In genomic region chr5:93602261-93603149, GRCh38 we compare ENCODE assay signal across 14 cellular contexts. TPM values are rescaled to one million over a fixed set of nuclear protein-coding genes. Genes with fewer than 3 reads are reported as not detected.
DNase-seq lines count a peak whose midpoint lies in the region; ATAC-seq and FAIRE-seq lines count a peak whose summit lies in the region.
"Had no signal": no experiment of that assay in that cellular context is flagged by ENCODE, and none has a peak within 500 bp of the region (broad histone marks: within the 10 kb centered on the region; RNA-seq: fewer than 3 reads in every experiment).

No MANE protein-coding gene starts in this region.

- no peak for DNase-seq in T-helper 1 cell
- DNase-seq in activated T-helper 1 cell treated with anti-CD3 and anti-CD28 coated beads, Interleukin-12 subunit alpha, Interleukin-12 subunit beta, Interleukin-2, Interleukin-4 antibody, amounts not matched to agents 30 ng/mL and 10 ng/mL and 1 ng/mL, durations not matched to agents 14 hours and 24 hours and 36 hours (ENCODE audit: low spot score): no peak
- DNase-seq in iPS-NIHi7 (ENCODE audit: extremely low spot score): peak; percentile 66
- no peak for DNase-seq in GM19239 (ENCODE audit: insufficient read length, low spot score)
- DNase-seq: activated CD4-positive, alpha-beta T cell treated with anti-CD3 and anti-CD28 coated beads, Interleukin-2, amount 50 U/mL, for 4 hours; DMS79; stimulated activated naive CD4-positive, alpha-beta T cell treated with Interleukin-2 at 50 U/mL for 16 hours had no signal

- ATAC-seq in GM19455 (IDR thresholded peaks at IDR 0.05; ENCODE audit: unreplicated experiment) (no peak), GM19328 (IDR thresholded peaks at IDR 0.05; ENCODE audit: unreplicated experiment) (no peak)

- no peak overlapping the region for H3K4me3 Mint-ChIP-seq in T-helper 1 cell treated with Interleukin-12 subunit alpha and Interleukin-12 subunit beta and Interleukin-4 antibody, amounts not matched to agents 30 μg/mL and 1 μg/mL, for 36 hours
- no peak overlapping the region for H3K4me3 Mint-ChIP-seq in activated T-helper 1 cell treated with anti-CD3 and anti-CD28 coated beads, Interleukin-12 subunit alpha, Interleukin-12 subunit beta, Interleukin-2, Interleukin-4 antibody, amounts not matched to agents 30 ng/mL and 10 ng/mL and 1 ng/mL, durations not matched to agents 14 hours and 24 hours and 36 hours
- H3K4me3 Mint-ChIP-seq: neural crest cell had no signal

- no peak for FAIRE-seq in GM19239 (lab: Jason Lieb, UNC)
- FAIRE-seq: GM18507 had no signal

- peaks cover 2% of the 10 kb centered on the region for H3K36me3 Mint-ChIP-seq in T-helper 1 cell treated with Interleukin-12 subunit alpha and Interleukin-12 subunit beta and Interleukin-4 antibody, amounts not matched to agents 30 μg/mL and 1 μg/mL, for 36 hours (ENCODE audit: low read depth)
- H3K36me3 Mint-ChIP-seq in activated T-helper 1 cell treated with anti-CD3 and anti-CD28 coated beads, Interleukin-12 subunit alpha, Interleukin-12 subunit beta, Interleukin-2, Interleukin-4 antibody, amounts not matched to agents 30 ng/mL and 10 ng/mL and 1 ng/mL, durations not matched to agents 14 hours and 24 hours and 36 hours (ENCODE audit: low read depth): peaks cover 5% of the 10 kb centered on the region

- peak overlapping the region; percentile 58 for H3K27ac Mint-ChIP-seq in T-helper 1 cell treated with Interleukin-12 subunit alpha and Interleukin-12 subunit beta and Interleukin-4 antibody, amounts not matched to agents 30 μg/mL and 1 μg/mL, for 36 hours
- peak overlapping the region; percentile 49 for H3K27ac Mint-ChIP-seq in activated T-helper 1 cell treated with anti-CD3 and anti-CD28 coated beads, Interleukin-12 subunit alpha, Interleukin-12 subunit beta, Interleukin-2, Interleukin-4 antibody, amounts not matched to agents 30 ng/mL and 10 ng/mL and 1 ng/mL, durations not matched to agents 14 hours and 24 hours and 36 hours

- intact Hi-C loops in activated T-helper 1 cell treated with anti-CD3 and anti-CD28 coated beads, Interleukin-12 subunit alpha, Interleukin-12 subunit beta, Interleukin-2, Interleukin-4 antibody, amounts not matched to agents 30 ng/mL and 10 ng/mL and 1 ng/mL, durations not matched to agents 14 hours and 24 hours and 36 hours (cut with micrococcal nuclease): loop anchor here (1.0 to 2.0 kb wide), 2 partner anchors 8 to 16 kb away; no protein-coding TSS in a partner anchor

- H3K9me3 Mint-ChIP-seq in T-helper 1 cell treated with Interleukin-12 subunit alpha and Interleukin-12 subunit beta and Interleukin-4 antibody, amounts not matched to agents 30 μg/mL and 1 μg/mL, for 36 hours: no peaks in the 10 kb centered on the region
- no peaks in the 10 kb centered on the region for H3K9me3 Mint-ChIP-seq in activated T-helper 1 cell treated with anti-CD3 and anti-CD28 coated beads, Interleukin-12 subunit alpha, Interleukin-12 subunit beta, Interleukin-2, Interleukin-4 antibody, amounts not matched to agents 30 ng/mL and 10 ng/mL and 1 ng/mL, durations not matched to agents 14 hours and 24 hours and 36 hours
- H3K9me3 Mint-ChIP-seq: neural crest cell had no signal

- peak overlapping the region; percentile 74 for H3K27ac ChIP-seq in temporal lobe (ENCODE audit: low read depth, low read length)
- H3K27ac ChIP-seq: HL-60 had no signal

- peaks cover 33% of the 10 kb centered on the region for H3K27me3 Mint-ChIP-seq in T-helper 1 cell treated with Interleukin-12 subunit alpha and Interleukin-12 subunit beta and Interleukin-4 antibody, amounts not matched to agents 30 μg/mL and 1 μg/mL, for 36 hours (ENCODE audit: low read depth)
- H3K27me3 Mint-ChIP-seq in activated T-helper 1 cell treated with anti-CD3 and anti-CD28 coated beads, Interleukin-12 subunit alpha, Interleukin-12 subunit beta, Interleukin-2, Interleukin-4 antibody, amounts not matched to agents 30 ng/mL and 10 ng/mL and 1 ng/mL, durations not matched to agents 14 hours and 24 hours and 36 hours (ENCODE audit: insufficient read depth): peaks cover 37% of the 10 kb centered on the region

- no peaks in the 10 kb centered on the region for H3K4me1 Mint-ChIP-seq in T-helper 1 cell treated with Interleukin-12 subunit alpha and Interleukin-12 subunit beta and Interleukin-4 antibody, amounts not matched to agents 30 μg/mL and 1 μg/mL, for 36 hours (ENCODE audit: low read depth)
- H3K4me1 Mint-ChIP-seq in activated T-helper 1 cell treated with anti-CD3 and anti-CD28 coated beads, Interleukin-12 subunit alpha, Interleukin-12 subunit beta, Interleukin-2, Interleukin-4 antibody, amounts not matched to agents 30 ng/mL and 10 ng/mL and 1 ng/mL, durations not matched to agents 14 hours and 24 hours and 36 hours (ENCODE audit: low read depth): peaks cover 3% of the 10 kb centered on the region

RNA-seq across cellular contexts. Expression of gene NR2F1, which starts 19.5 kb away (rescaled TPM):
- not detected in 2 replicates for total RNA-seq in activated T-helper 1 cell treated with anti-CD3 and anti-CD28 coated beads, Interleukin-12 subunit alpha, Interleukin-12 subunit beta, Interleukin-2, Interleukin-4 antibody, amounts not matched to agents 30 ng/mL and 10 ng/mL and 1 ng/mL, durations not matched to agents 14 hours and 24 hours and 36 hours
- total RNA-seq in temporal lobe: 36.1 TPM

RNA-seq across cellular contexts. Expression of gene NR2F1-AS1, which starts 21.5 kb away (rescaled TPM):
- not detected in 2 replicates for total RNA-seq in activated T-helper 1 cell treated with anti-CD3 and anti-CD28 coated beads, Interleukin-12 subunit alpha, Interleukin-12 subunit beta, Interleukin-2, Interleukin-4 antibody, amounts not matched to agents 30 ng/mL and 10 ng/mL and 1 ng/mL, durations not matched to agents 14 hours and 24 hours and 36 hours
- 50.4 TPM for total RNA-seq in temporal lobe

Comparison
In these comparisons a context has a peak if more than half of its experiments do, and no peak if none do; other contexts are left out.
1. RNA of gene NR2F1, which starts 19.5 kb away (total RNA-seq): 36.1 TPM in temporal lobe (single experiment); not detected in activated T-helper 1 cell treated with anti-CD3 and anti-CD28 coated beads, Interleukin-12 subunit alpha, Interleukin-12 subunit beta, Interleukin-2, Interleukin-4 antibody, amounts not matched to agents 30 ng/mL and 10 ng/mL and 1 ng/mL, durations not matched to agents 14 hours and 24 hours and 36 hours; every median in the first group is over 10 times any median in the second.
2. RNA of gene NR2F1-AS1, which starts 21.5 kb away (total RNA-seq): 50.4 TPM in temporal lobe (single experiment); not detected in activated T-helper 1 cell treated with anti-CD3 and anti-CD28 coated beads, Interleukin-12 subunit alpha, Interleukin-12 subunit beta, Interleukin-2, Interleukin-4 antibody, amounts not matched to agents 30 ng/mL and 10 ng/mL and 1 ng/mL, durations not matched to agents 14 hours and 24 hours and 36 hours; every median in the first group is over 10 times any median in the second.